Comparison of ENCODE assay signal across 20 cellular contexts in the genomic region with DNA sequence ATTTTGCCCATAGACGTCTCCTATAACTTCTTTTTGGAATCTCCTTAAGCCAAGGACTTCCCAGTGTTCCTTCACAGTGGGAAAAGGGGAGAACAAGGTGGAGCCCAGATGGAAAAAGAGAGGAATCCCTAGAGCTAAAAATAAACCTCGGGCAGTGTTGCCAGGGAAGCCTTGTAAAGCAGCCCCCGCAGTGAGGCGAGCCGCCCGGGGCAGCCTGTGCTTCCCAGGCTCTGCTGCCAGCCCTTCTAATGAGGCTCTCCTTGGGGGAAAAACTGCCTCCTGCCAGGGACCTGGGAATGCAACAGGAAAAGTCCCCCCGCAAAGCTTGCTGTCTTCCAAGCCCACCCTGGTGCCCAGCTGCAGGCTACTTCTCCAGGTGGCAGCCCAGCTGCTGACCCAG.
DNase-seq lines count a peak whose midpoint lies in the region; ATAC-seq and TF ChIP-seq lines count a peak whose summit lies in the region.
"Had no signal": no experiment of that assay in that cellular context is flagged by ENCODE, and none has a peak within 500 bp of the region (broad histone marks: within the 10 kb centered on the region; RNA-seq: fewer than 3 reads in every experiment).

No MANE protein-coding gene starts in this region.

- H3K4me3 Mint-ChIP-seq in CD8-positive, alpha-beta T cell: no peak overlapping the region
- H3K4me3 Mint-ChIP-seq: CD4-positive, CD25-positive, alpha-beta regulatory T cell had no signal

- no peaks in the 10 kb centered on the region for H3K4me1 ChIP-seq in CD8-positive, alpha-beta T cell (ENCODE audit: insufficient read depth, low read length)
- no peaks in the 10 kb centered on the region for H3K4me1 ChIP-seq in mesendoderm (ENCODE audit: control insufficient read depth, low read depth, low read length)

- H3K36me3 Mint-ChIP-seq in CD8-positive, alpha-beta T cell: no peaks in the 10 kb centered on the region

- H3K27me3 ChIP-seq in CD8-positive, alpha-beta T cell (ENCODE audit: insufficient read depth, low read length): no peaks in the 10 kb centered on the region
- no peaks in the 10 kb centered on the region for H3K27me3 ChIP-seq in mesendoderm (ENCODE audit: insufficient read depth, low read length, poor library complexity)
- H3K27me3 ChIP-seq: MG63 had no signal

- H3K9me3 Mint-ChIP-seq in CD8-positive, alpha-beta T cell: no peaks in the 10 kb centered on the region
- H3K9me3 Mint-ChIP-seq: CD4-positive, CD25-positive, alpha-beta regulatory T cell had no signal

- no peak overlapping the region for H3K23ac ChIP-seq in mesendoderm (ENCODE audit: low read length)

- no peak overlapping the region for H2BK120ac ChIP-seq in mesendoderm (ENCODE audit: low read depth, low read length)

- POLR2A ChIA-PET in CD8-positive, alpha-beta T cell (lab: Charles Lee): interaction anchor here (0.6 kb wide), 1 partner anchor 17 kb away, joined by 3 read pairs; no protein-coding TSS in a partner anchor

- no peaks in the 10 kb centered on the region for H3K36me3 ChIP-seq in CD8-positive, alpha-beta T cell (ENCODE audit: insufficient read depth, low read length)
- no peaks in the 10 kb centered on the region for H3K36me3 ChIP-seq in mesendoderm (ENCODE audit: control insufficient read depth, insufficient read depth, low read length)
- H3K36me3 ChIP-seq: MG63 had no signal

- no peak overlapping the region for H2AK5ac ChIP-seq in mesendoderm (ENCODE audit: low read length)

- no peak overlapping the region for H3K4me2 ChIP-seq in mesendoderm (ENCODE audit: low read length)

- in situ Hi-C loops in G401 (cut with HindIII; ENCODE audit: low sequenced_read_pairs): no loop called here

- no peak overlapping the region for H3K4me3 ChIP-seq in CD8-positive, alpha-beta T cell (ENCODE audit: low read depth, low read length)
- H3K4me3 ChIP-seq in mesendoderm (ENCODE audit: low read length): no peak overlapping the region
- H3K4me3 ChIP-seq: MG63 had no signal

- no CpG with 5 or more reads among the region's 7 CpGs for WGBS in mesendoderm (ENCODE audit: extremely low coverage, insufficient coverage, low lambda C conversion rate)

- no peak for ATAC-seq in CD8-positive, alpha-beta T cell
- ATAC-seq: Panc1, SK-N-SH treated with all-trans-retinoic acid at 6 μM for 48 hours had no signal

- H3K79me1 ChIP-seq in mesendoderm (ENCODE audit: low read length): no peaks in the 10 kb centered on the region

- intact Hi-C loops in CD8-positive, alpha-beta T cell (cut with DNase I, micrococcal nuclease): no loop called here

- peaks cover 13% of the 10 kb centered on the region for H3K27me3 Mint-ChIP-seq in CD8-positive, alpha-beta T cell (ENCODE audit: low read depth)

- no peaks in the 10 kb centered on the region for H3K4me1 Mint-ChIP-seq in CD8-positive, alpha-beta T cell (ENCODE audit: low read depth)

- H3K4ac ChIP-seq in mesendoderm (ENCODE audit: low read depth, low read length): no peak overlapping the region

- H3K18ac ChIP-seq in mesendoderm (ENCODE audit: low read length): no peak overlapping the region

- no peak overlapping the region for H2BK15ac ChIP-seq in mesendoderm (replicated peaks; ENCODE audit: low read depth)

- no peak overlapping the region for H3K27ac ChIP-seq in CD8-positive, alpha-beta T cell (ENCODE audit: low read depth, low read length)
- no peak overlapping the region for H3K27ac ChIP-seq in mesendoderm (ENCODE audit: low read depth, low read length)

- H3K27ac Mint-ChIP-seq in CD8-positive, alpha-beta T cell: no peak overlapping the region

- H2BK5ac ChIP-seq in mesendoderm (ENCODE audit: low read length): no peak overlapping the region

- DNase-seq in Ammon's horn (ENCODE audit: low spot score): peak; percentile 47
- peak; percentile 80 for DNase-seq in G401 (ENCODE audit: low spot score)
- peak; percentile 72 for DNase-seq in cerebellar cortex (ENCODE audit: low spot score)
- peak; percentile 34 for DNase-seq in middle frontal gyrus (ENCODE audit: extremely low spot score, low spot score)
- DNase-seq in NCI-H1048 (lab: John Stamatoyannopoulos, UW): no peak
- DNase-seq in CD8-positive, alpha-beta T cell: no peak
- DNase-seq in NOMO-1 treated with DMSO at 0.1 percent for 48 hours (lab: John Stamatoyannopoulos, UW; ENCODE audit: unreplicated experiment): no peak
- no peak for DNase-seq in mesendoderm
- DNase-seq: AML-193; CD4-positive, CD25-positive, alpha-beta regulatory T cell; DND-41; GF-D8; MG63; NCI-H1105 treated with DMSO at 0.1 percent for 48 hours; NCI-H187 treated with DMSO at 0.1 percent for 48 hours; NCI-H774; SHP77; T-helper 1 cell had no signal

- CTCF ChIA-PET in CD8-positive, alpha-beta T cell (lab: Charles Lee): interaction anchor here (1.1 kb wide), 1 partner anchor 11 kb away, joined by 5 read pairs; no protein-coding TSS in a partner anchor

- H4K8ac ChIP-seq in mesendoderm (ENCODE audit: low read depth, low read length): no peak overlapping the region

- H3K79me2 ChIP-seq in mesendoderm (ENCODE audit: control insufficient read depth, insufficient read depth, low read length): no peaks in the 10 kb centered on the region

- no peak overlapping the region for H3K56ac ChIP-seq in mesendoderm (ENCODE audit: low read length)

- no peak overlapping the region for H4K5ac ChIP-seq in mesendoderm (ENCODE audit: low read length)

- no peak for TF ChIP-seq CTCF in CD8-positive, alpha-beta T cell (IDR thresholded peaks at IDR 0.05)

- H3K9ac ChIP-seq in mesendoderm (ENCODE audit: low read length): no peak overlapping the region

- H3K9me3 ChIP-seq in CD8-positive, alpha-beta T cell (ENCODE audit: low read length): no peaks in the 10 kb centered on the region

Comparison
In these comparisons a context has a peak if more than half of its experiments do, and no peak if none do; other contexts are left out.
1. DNase-seq: peak in Ammon's horn (single experiment), G401 (single experiment), cerebellar cortex (single experiment) and middle frontal gyrus (single experiment); none in NCI-H1048 (single experiment), CD8-positive, alpha-beta T cell (0 of 7), NOMO-1 treated with DMSO at 0.1 percent for 48 hours (single experiment) and mesendoderm (single experiment).